ENCODE assay signal across 15 cellular contexts in genomic region chr9:121185774-121186403, GRCh38. TPM values are rescaled to one million over a fixed set of nuclear protein-coding genes. Genes with fewer than 3 reads are reported as not detected.
DNase-seq lines count a peak whose midpoint lies in the region; ATAC-seq and TF ChIP-seq lines count a peak whose summit lies in the region.
"Had no signal": no experiment of that assay in that cellular context is flagged by ENCODE, and none has a peak within 500 bp of the region (broad histone marks: within the 10 kb centered on the region; RNA-seq: fewer than 3 reads in every experiment).

No MANE protein-coding gene starts in this region.

- CTCF ChIA-PET in CD8-positive, alpha-beta T cell (lab: Charles Lee), result interaction anchor here (0.6 to 1.3 kb wide), 6 partner anchors 17 to 374 kb away, joined by 3 to 4 read pairs (median 3); no protein-coding TSS in a partner anchor
- CTCF ChIA-PET in activated CD4-positive, alpha-beta memory T cell treated with anti-CD3 and anti-CD28 coated beads, Interleukin-2, amount 10 ng/mL, durations not matched to agents 7 days and 5 days (lab: Charles Lee), result interaction anchor here (1.4 to 2.9 kb wide), 4 partner anchors 10 to 22 kb away, joined by 3 to 13 read pairs (median 6); no protein-coding TSS in a partner anchor
- CTCF ChIA-PET in naive thymus-derived CD4-positive, alpha-beta T cell (lab: Charles Lee), result interaction anchor here (1.1 to 2.2 kb wide), 3 partner anchors 11 to 27 kb away, joined by 5 to 6 read pairs (median 6); no protein-coding TSS in a partner anchor

- DNase-seq in CD8-positive, alpha-beta T cell, result no peak
- no peak for DNase-seq in activated CD4-positive, alpha-beta memory T cell treated with anti-CD3 and anti-CD28 coated beads, Interleukin-2, amount 10 ng/mL, durations not matched to agents 7 days and 5 days
- DNase-seq in naive thymus-derived CD4-positive, alpha-beta T cell, result no peak
- DNase-seq in glomerular visceral epithelial cell (ENCODE audit: extremely low spot score) (no peak), foreskin fibroblast (no peak), dedifferentiated amniotic fluid mesenchymal stem cell (ENCODE audit: extremely low spot score) (no peak)
- DNase-seq: gastrocnemius medialis, NCI-H146, NCI-H226, nucleus accumbens, SIG-M5, T-helper 9 cell had no signal

- no peaks in the 10 kb centered on the region for H3K9me3 Mint-ChIP-seq in CD8-positive, alpha-beta T cell
- H3K9me3 Mint-ChIP-seq in activated CD4-positive, alpha-beta memory T cell treated with anti-CD3 and anti-CD28 coated beads, Interleukin-2, amount 10 ng/mL, durations not matched to agents 7 days and 5 days, result no peaks in the 10 kb centered on the region
- H3K9me3 Mint-ChIP-seq in naive thymus-derived CD4-positive, alpha-beta T cell, result no peaks in the 10 kb centered on the region

- H3K27ac ChIP-seq in CD8-positive, alpha-beta T cell (ENCODE audit: low read depth, low read length), result no peak overlapping the region
- H3K27ac ChIP-seq in naive thymus-derived CD4-positive, alpha-beta T cell (ENCODE audit: low read depth, low read length), result peak overlapping the region; percentile 45
- H3K27ac ChIP-seq: BLaER1, gastrocnemius medialis had no signal

- no peak for TF ChIP-seq CTCF in CD8-positive, alpha-beta T cell (IDR thresholded peaks at IDR 0.05)
- TF ChIP-seq CTCF in foreskin fibroblast (IDR thresholded peaks at IDR 0.05; ENCODE audit: low read depth, low read length), result no peak

- H3K27ac Mint-ChIP-seq in CD8-positive, alpha-beta T cell, result peak overlapping the region; percentile 83
- H3K27ac Mint-ChIP-seq in activated CD4-positive, alpha-beta memory T cell treated with anti-CD3 and anti-CD28 coated beads, Interleukin-2, amount 10 ng/mL, durations not matched to agents 7 days and 5 days, result peak overlapping the region; percentile 2
- H3K27ac Mint-ChIP-seq in naive thymus-derived CD4-positive, alpha-beta T cell, result peak overlapping the region; percentile 31 to 93 (median 86)

- H3K27me3 ChIP-seq in CD8-positive, alpha-beta T cell (ENCODE audit: insufficient read depth, low read length), result no peaks in the 10 kb centered on the region
- H3K27me3 ChIP-seq in naive thymus-derived CD4-positive, alpha-beta T cell (ENCODE audit: control insufficient read depth in 2 of 2, insufficient read depth in 2 of 2, low read length in 2 of 2), result no peaks in the 10 kb centered on the region
- H3K27me3 ChIP-seq: BLaER1, gastrocnemius medialis had no signal

- no peak overlapping the region for H3K4me3 ChIP-seq in CD8-positive, alpha-beta T cell (ENCODE audit: low read depth, low read length)
- no peak overlapping the region for H3K4me3 ChIP-seq in naive thymus-derived CD4-positive, alpha-beta T cell (ENCODE audit: low read length)
- no peak overlapping the region for H3K4me3 ChIP-seq in foreskin fibroblast (ENCODE audit: low read depth in 1 of 2, low read length in 2 of 2)
- H3K4me3 ChIP-seq: BLaER1, gastrocnemius medialis, skin epidermis had no signal

- no peaks in the 10 kb centered on the region for H3K27me3 Mint-ChIP-seq in CD8-positive, alpha-beta T cell (ENCODE audit: low read depth)
- no peaks in the 10 kb centered on the region for H3K27me3 Mint-ChIP-seq in activated CD4-positive, alpha-beta memory T cell treated with anti-CD3 and anti-CD28 coated beads, Interleukin-2, amount 10 ng/mL, durations not matched to agents 7 days and 5 days
- no peaks in the 10 kb centered on the region for H3K27me3 Mint-ChIP-seq in naive thymus-derived CD4-positive, alpha-beta T cell

- peaks cover 40% of the 10 kb centered on the region for H3K4me1 ChIP-seq in CD8-positive, alpha-beta T cell (ENCODE audit: insufficient read depth, low read length)
- peaks cover 20 to 23% of the 10 kb centered on the region in 2 donors for H3K4me1 ChIP-seq in naive thymus-derived CD4-positive, alpha-beta T cell (ENCODE audit: control insufficient read depth in 2 of 2, insufficient read depth in 2 of 2, low read length in 2 of 2)

- intact Hi-C loops in CD8-positive, alpha-beta T cell (cut with DNase I, micrococcal nuclease), result loop anchor here in 1 of 2 experiments (2.0 kb wide), 1 partner anchor 15 kb away; no protein-coding TSS in a partner anchor
- intact Hi-C loops in naive thymus-derived CD4-positive, alpha-beta T cell (cut with micrococcal nuclease), result loop anchor here (1.0 kb wide), 3 partner anchors 7 to 14 kb away; no protein-coding TSS in a partner anchor

- peaks cover 78% of the 10 kb centered on the region for H3K4me1 Mint-ChIP-seq in CD8-positive, alpha-beta T cell (ENCODE audit: low read depth)
- peaks cover 48% of the 10 kb centered on the region for H3K4me1 Mint-ChIP-seq in activated CD4-positive, alpha-beta memory T cell treated with anti-CD3 and anti-CD28 coated beads, Interleukin-2, amount 10 ng/mL, durations not matched to agents 7 days and 5 days
- H3K4me1 Mint-ChIP-seq in naive thymus-derived CD4-positive, alpha-beta T cell, result peaks cover 28 to 84% (median 75%) of the 10 kb centered on the region in 7 donors

- H3K9me3 ChIP-seq in CD8-positive, alpha-beta T cell (ENCODE audit: low read length), result no peaks in the 10 kb centered on the region
- no peaks in the 10 kb centered on the region for H3K9me3 ChIP-seq in naive thymus-derived CD4-positive, alpha-beta T cell (ENCODE audit: control insufficient read depth in 2 of 3, low read length in 3 of 3)
- H3K9me3 ChIP-seq: BLaER1, gastrocnemius medialis had no signal

- H3K4me3 Mint-ChIP-seq in CD8-positive, alpha-beta T cell, result peak overlapping the region; percentile 23
- no peak overlapping the region for H3K4me3 Mint-ChIP-seq in activated CD4-positive, alpha-beta memory T cell treated with anti-CD3 and anti-CD28 coated beads, Interleukin-2, amount 10 ng/mL, durations not matched to agents 7 days and 5 days
- H3K4me3 Mint-ChIP-seq in naive thymus-derived CD4-positive, alpha-beta T cell, result peak overlapping the region in 5 of 10 donors; percentile 29 to 47 (median 36)

- peaks cover 15% of the 10 kb centered on the region for H3K36me3 ChIP-seq in CD8-positive, alpha-beta T cell (ENCODE audit: insufficient read depth, low read length)
- peaks cover 12 to 26% (median 18%) of the 10 kb centered on the region in 3 experiments for H3K36me3 ChIP-seq in naive thymus-derived CD4-positive, alpha-beta T cell (ENCODE audit: control insufficient read depth in 2 of 3, insufficient read depth in 3 of 3, low read length in 3 of 3)

- ATAC-seq in CD8-positive, alpha-beta T cell, result peak; percentile 23
- ATAC-seq in GM18868 (IDR thresholded peaks at IDR 0.05; ENCODE audit: unreplicated experiment), result peak; percentile 24
- ATAC-seq in naive thymus-derived CD4-positive, alpha-beta T cell, result peak; percentile 18
- ATAC-seq: gastrocnemius medialis had no signal

- POLR2A ChIA-PET in CD8-positive, alpha-beta T cell (lab: Charles Lee), result interaction anchor here (0.8 to 1.6 kb wide), 5 partner anchors 10 to 69 kb away, joined by 3 read pairs; no protein-coding TSS in a partner anchor
- POLR2A ChIA-PET in activated CD4-positive, alpha-beta memory T cell treated with anti-CD3 and anti-CD28 coated beads, Interleukin-2, amount 10 ng/mL, durations not matched to agents 7 days and 5 days (lab: Charles Lee), result interaction anchor here (0.7 to 3.3 kb wide), 6 partner anchors 10 to 392 kb away, joined by 3 to 14 read pairs (median 5); partner anchors contain the start of genes FBXW2 and RAB14
- POLR2A ChIA-PET in naive thymus-derived CD4-positive, alpha-beta T cell (lab: Charles Lee), result interaction anchor here (0.6 to 6.5 kb wide), 4 partner anchors 14 to 1747 kb away, joined by 3 to 45 read pairs (median 6); partner anchors contain the start of gene RAB14

- H3K36me3 Mint-ChIP-seq in CD8-positive, alpha-beta T cell, result peaks cover 78% of the 10 kb centered on the region
- H3K36me3 Mint-ChIP-seq in activated CD4-positive, alpha-beta memory T cell treated with anti-CD3 and anti-CD28 coated beads, Interleukin-2, amount 10 ng/mL, durations not matched to agents 7 days and 5 days (ENCODE audit: low read depth), result peaks cover 59% of the 10 kb centered on the region
- H3K36me3 Mint-ChIP-seq in naive thymus-derived CD4-positive, alpha-beta T cell, result peaks cover 5 to 34% (median 30%) of the 10 kb centered on the region in 5 donors

RNA-seq across cellular contexts. Expression of gene RAB14, which starts 15.8 kb away (rescaled TPM):
- total RNA-seq in CD8-positive, alpha-beta T cell, result 10 to 100 TPM; 58.8 to 60.4 TPM
- total RNA-seq in activated CD4-positive, alpha-beta memory T cell treated with anti-CD3 and anti-CD28 coated beads, Interleukin-2, amount 10 ng/mL, durations not matched to agents 7 days and 5 days, result 10 to 100 TPM; 65.8 to 68.1 TPM
- 10 to 100 TPM; 43.9 to 66.5 (median 60.7) TPM for total RNA-seq in naive thymus-derived CD4-positive, alpha-beta T cell
- polyA plus RNA-seq in naive thymus-derived CD4-positive, alpha-beta T cell, result 10 to 100 TPM; 30.5 to 38.7 TPM

Comparison
In these comparisons a context has a peak if more than half of its experiments do, and no peak if none do; other contexts are left out.
1. H3K27ac Mint-ChIP-seq: peak in every context shown above with its lines; median percentile 86 in naive thymus-derived CD4-positive, alpha-beta T cell; 83 in CD8-positive, alpha-beta T cell; 2 in activated CD4-positive, alpha-beta memory T cell treated with anti-CD3 and anti-CD28 coated beads, Interleukin-2, amount 10 ng/mL, durations not matched to agents 7 days and 5 days.